In the genomic region with DNA sequence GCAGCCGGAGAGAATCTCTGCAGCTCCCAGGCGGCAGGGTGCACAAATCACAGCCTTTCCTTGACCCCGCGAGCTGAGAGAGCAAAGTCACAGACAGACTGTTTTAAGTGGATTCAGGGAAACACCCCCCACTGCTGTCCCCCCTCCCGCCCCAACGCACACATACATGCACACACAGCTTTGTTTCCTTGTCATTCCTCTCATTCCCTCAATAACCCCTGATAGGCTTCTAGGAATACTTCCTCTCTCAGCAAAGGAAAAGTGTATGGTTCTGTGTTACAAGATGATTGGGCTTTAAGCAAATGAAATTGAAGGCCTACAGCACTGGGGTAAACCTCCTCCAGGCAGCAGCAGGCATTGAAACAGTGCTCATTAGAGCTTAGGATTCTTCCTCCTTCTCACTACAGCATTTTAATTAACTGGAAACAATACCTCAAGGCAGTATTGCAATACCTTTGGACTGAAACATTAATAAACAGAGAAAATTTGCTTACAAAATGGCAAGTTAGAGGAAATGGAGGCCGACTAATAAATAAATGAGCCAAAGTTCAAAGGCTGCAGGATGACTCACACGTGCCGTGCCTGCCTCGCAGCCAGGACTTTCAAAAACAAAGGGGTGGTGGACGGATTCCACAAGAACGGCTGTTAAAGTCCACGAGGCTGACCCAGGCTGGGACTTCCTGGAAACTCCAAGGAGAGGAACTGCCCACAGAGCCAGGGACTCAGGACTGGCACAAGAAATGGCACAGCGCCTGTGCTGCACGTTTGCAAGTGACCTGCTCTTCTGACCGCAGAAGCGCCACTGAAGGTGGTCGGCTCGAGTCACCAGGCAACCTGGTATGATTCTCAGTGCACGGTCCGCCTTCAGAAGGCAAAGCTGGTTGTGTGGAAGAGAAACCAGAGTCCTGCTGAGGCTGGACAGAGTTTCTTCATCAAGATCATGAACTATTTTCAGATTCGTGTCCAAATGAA, we compare ENCODE assay signal across 8 cellular contexts.
DNase-seq lines count a peak whose midpoint lies in the region; ATAC-seq and TF ChIP-seq lines count a peak whose summit lies in the region.

No MANE protein-coding gene starts in this region.

- TF ChIP-seq CTCF in body of pancreas (IDR thresholded peaks at IDR 0.05) (no peak), lower lobe of right lung (IDR thresholded peaks at IDR 0.05) (no peak), testis (IDR thresholded peaks at IDR 0.05) (no peak)

- H3K4me1 ChIP-seq in HUES6 (ENCODE audit: control insufficient read depth, insufficient read depth, low read length) (peaks cover 19% of the 10 kb centered on the region), body of pancreas (peaks cover 18% of the 10 kb centered on the region), lower lobe of right lung (peaks cover 23% of the 10 kb centered on the region), testis (peaks cover 21% of the 10 kb centered on the region)

- H3K36me3 ChIP-seq in HUES6 (ENCODE audit: control insufficient read depth, insufficient read depth, low read length) = no peaks in the 10 kb centered on the region
- no peaks in the 10 kb centered on the region for H3K36me3 ChIP-seq in body of pancreas (replicated peaks in 1 of 2; ENCODE audit: insufficient read depth in 1 of 2, low read depth in 2 of 2)
- no peaks in the 10 kb centered on the region for H3K36me3 ChIP-seq in lower lobe of right lung
- no peaks in the 10 kb centered on the region for H3K36me3 ChIP-seq in testis (ENCODE audit: low read depth, missing control alignments)

- intact Hi-C loops in body of pancreas (cut with DNase I) = no loop called here
- intact Hi-C loops in lower lobe of right lung (cut with DNase I) = no loop called here
- intact Hi-C loops in testis (cut with DNase I; ENCODE audit: low total_unique reads) = loop anchor here (5.0 kb wide), 1 partner anchor 390 kb away; no protein-coding TSS in a partner anchor

- 35 to 39% methylated on average over 19 to 22 of the region's 22 CpGs for WGBS in body of pancreas, 2 donors
- WGBS in testis, 2 donors = 35 to 40% methylated on average over 18 to 22 of the region's 22 CpGs

- ATAC-seq in body of pancreas (peak; percentile 78), lower lobe of right lung (peak; percentile 44 to 63), GM18502 (IDR thresholded peaks at IDR 0.05; ENCODE audit: poor library complexity, unreplicated experiment) (no peak), HG03159 (IDR thresholded peaks at IDR 0.05; ENCODE audit: unreplicated experiment) (no peak)

- H3K9ac ChIP-seq in HUES6 (ENCODE audit: low read length) = peak overlapping the region; percentile 14

- in situ Hi-C loops in ACHN (cut with HindIII; ENCODE audit: low pct_ligation_motif_present, low pct_unique_long_range_greater_than_20kb, low sequenced_read_pairs) = no loop called here

- H3K9me3 ChIP-seq in HUES6 (ENCODE audit: control insufficient read depth, insufficient read depth, low read depth, low read length) = no peaks in the 10 kb centered on the region
- H3K9me3 ChIP-seq in body of pancreas = no peaks in the 10 kb centered on the region
- no peaks in the 10 kb centered on the region for H3K9me3 ChIP-seq in lower lobe of right lung
- no peaks in the 10 kb centered on the region for H3K9me3 ChIP-seq in testis

- no peaks in the 10 kb centered on the region for H3K27me3 ChIP-seq in HUES6 (ENCODE audit: control insufficient read depth, insufficient read depth, low read length)
- no peaks in the 10 kb centered on the region for H3K27me3 ChIP-seq in body of pancreas
- no peaks in the 10 kb centered on the region for H3K27me3 ChIP-seq in lower lobe of right lung (ENCODE audit: low read depth)
- no peaks in the 10 kb centered on the region for H3K27me3 ChIP-seq in testis

- DNase-seq in ACHN (peak; percentile 23), body of pancreas (peak; percentile 66 to 88 (median 78)), lower lobe of right lung (peak; percentile 73), testis (peak; percentile 65), NCI-H446 treated with DMSO at 0.1 percent for 48 hours (lab: John Stamatoyannopoulos, UW) (no peak)

- no peak overlapping the region for H3K4me3 ChIP-seq in HUES6 (ENCODE audit: low read depth, low read length)
- no peak overlapping the region for H3K4me3 ChIP-seq in body of pancreas
- no peak overlapping the region for H3K4me3 ChIP-seq in lower lobe of right lung
- no peak overlapping the region for H3K4me3 ChIP-seq in testis

- TF ChIP-seq POLR2A in body of pancreas (IDR thresholded peaks at IDR 0.05) = no peak
- TF ChIP-seq POLR2A in testis (IDR thresholded peaks at IDR 0.05) = no peak

- no peak overlapping the region; the same call in 1 of the 2 replicates for H3K27ac ChIP-seq in HUES6 (ENCODE audit: low read depth, low read length)
- peak overlapping the region; percentile 8 to 82 (median 44) for H3K27ac ChIP-seq in body of pancreas
- H3K27ac ChIP-seq in lower lobe of right lung = peak overlapping the region; percentile 51
- H3K27ac ChIP-seq in testis = peak overlapping the region in 1 of 2 donors; percentile 63

Comparison
In these comparisons a context has a peak if more than half of its experiments do, and no peak if none do; other contexts are left out.
1. ATAC-seq: peak in body of pancreas (single experiment) and lower lobe of right lung (2 of 2); none in GM18502 (single experiment) and HG03159 (single experiment).